Comparison of ENCODE assay signal across 26 cellular contexts in genomic region chr16:46891910-46892309, GRCh38.
"Had no signal": no experiment of that assay in that cellular context is flagged by ENCODE, and none has a peak within 500 bp of the region (broad histone marks: within the 10 kb centered on the region; RNA-seq: fewer than 3 reads in every experiment).

No MANE protein-coding gene starts in this region.

- H3K4me1 ChIP-seq: colonic mucosa, uterus had no signal

- H3K36me3 ChIP-seq: colonic mucosa, gastroesophageal sphincter, heart left ventricle, left ventricle myocardium inferior, lower lobe of right lung, prostate gland, spleen, thoracic aorta, tibial nerve, upper lobe of left lung, uterus had no signal

- ATAC-seq: esophagus mucosa; gastroesophageal sphincter; heart left ventricle; left cardiac atrium; lower lobe of right lung; naive thymus-derived CD8-positive, alpha-beta T cell; right cardiac atrium; stimulated activated memory B cell treated with anti-CD40 and anti-IgM and Interleukin-4, amounts not matched to agents 10 μg/mL and 1 μg/mL and 100 μg/mL, for 72 hours; stimulated activated naive CD8-positive, alpha-beta T cell treated with anti-CD3 and anti-CD28 coated beads, Interleukin-15, Interleukin-2, amounts not matched to agents 100 U/mL and 50 U/mL, for 24 hours had no signal

- H3K27me3 ChIP-seq: colonic mucosa, gastroesophageal sphincter, heart left ventricle, hepatocyte, spleen, tibial nerve, upper lobe of left lung, uterus had no signal

- H3K4me3 ChIP-seq: colonic mucosa, gastroesophageal sphincter, heart left ventricle, hepatocyte, left ventricle myocardium inferior, lower lobe of right lung, prostate gland, skin epidermis, spleen, thoracic aorta, tibial nerve, upper lobe of left lung, uterus had no signal

- H3K27ac ChIP-seq: colonic mucosa, epithelial cell of prostate, gastroesophageal sphincter, heart left ventricle, hepatocyte, left ventricle myocardium inferior, lower lobe of right lung, prostate gland, skin epidermis, spleen, thoracic aorta, tibial nerve, upper lobe of left lung, uterus had no signal

- H3K9me3 ChIP-seq: colonic mucosa, gastroesophageal sphincter, heart left ventricle, left ventricle myocardium inferior, lower lobe of right lung, prostate gland, spleen, thoracic aorta, tibial nerve, upper lobe of left lung, uterus had no signal

- DNase-seq: colonic mucosa; effector CD8-positive, alpha-beta T cell; endodermal cell; foreskin fibroblast; heart left ventricle; left cardiac atrium; left ventricle myocardium inferior; lower lobe of right lung; naive thymus-derived CD8-positive, alpha-beta T cell; nephron progenitor cell; nucleus accumbens; right cardiac atrium; spleen; stimulated activated CD4-positive, alpha-beta T cell treated with anti-CD3 and anti-CD28 coated beads, Interleukin-4, amount 100 ng/mL, for 4 hours; stimulated activated naive CD8-positive, alpha-beta T cell treated with anti-CD3 and anti-CD28 coated beads, Interleukin-15, Interleukin-2, amounts not matched to agents 100 U/mL and 50 U/mL, for 24 hours; upper lobe of left lung; uterus had no signal
